ENCODE assay signal across 38 cellular contexts in the genomic region with DNA sequence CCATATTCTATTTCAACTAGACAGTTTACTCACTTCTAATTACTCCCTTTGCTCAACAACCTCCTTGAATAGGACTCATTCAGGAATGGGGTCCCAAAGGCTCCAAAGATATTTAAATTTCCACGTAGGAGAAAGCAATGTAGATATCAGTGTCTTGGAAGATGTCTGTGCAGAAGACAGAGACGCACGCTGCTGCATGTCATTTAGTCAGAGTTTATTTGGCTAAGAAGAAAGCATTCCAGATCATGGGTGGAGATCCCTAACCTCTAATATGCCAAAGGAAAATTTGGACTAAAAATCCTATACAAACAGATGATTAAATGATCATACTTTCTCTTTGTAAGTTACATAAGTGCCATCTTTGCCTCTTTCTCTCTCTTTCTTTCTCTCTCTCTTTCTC. TPM values are rescaled to one million over a fixed set of nuclear protein-coding genes. Genes with fewer than 3 reads are reported as not detected.
"Had no signal": no experiment of that assay in that cellular context is flagged by ENCODE, and none has a peak within 500 bp of the region (broad histone marks: within the 10 kb centered on the region; RNA-seq: fewer than 3 reads in every experiment).

A gene with protein sequence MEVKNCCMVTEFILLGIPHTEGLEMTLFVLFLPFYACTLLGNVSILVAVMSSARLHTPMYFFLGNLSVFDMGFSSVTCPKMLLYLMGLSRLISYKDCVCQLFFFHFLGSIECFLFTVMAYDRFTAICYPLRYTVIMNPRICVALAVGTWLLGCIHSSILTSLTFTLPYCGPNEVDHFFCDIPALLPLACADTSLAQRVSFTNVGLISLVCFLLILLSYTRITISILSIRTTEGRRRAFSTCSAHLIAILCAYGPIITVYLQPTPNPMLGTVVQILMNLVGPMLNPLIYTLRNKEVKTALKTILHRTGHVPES (plus strand): TSS at position 301 of the 400 bp plus-strand sequence. CDS start 1,925 bp downstream, outside the sequence.

- H3K27me3 ChIP-seq: cardiac muscle cell had no signal

- DNase-seq: activated B cell treated with CpG ODN at 0.5 μM for 24 hours; activated CD4-positive, alpha-beta memory T cell treated with anti-CD3 and anti-CD28 coated beads for 36 hours; activated CD4-positive, alpha-beta T cell treated with anti-CD3 and anti-CD28 coated beads for 4 hours; activated CD4-positive, alpha-beta T cell treated with anti-CD3 and anti-CD28 coated beads, Interleukin-2, amount 10 ng/mL, durations not matched to agents 24 days and 14 days; activated CD4-positive, alpha-beta T cell treated with anti-CD3 and anti-CD28 coated beads, Interleukin-2, amount 50 U/mL, for 1 hour; activated CD4-positive, alpha-beta T cell treated with anti-CD3 and anti-CD28 coated beads, Interleukin-2, amount 50 U/mL, for 4 hours; activated CD4-positive, CD25-positive, alpha-beta regulatory T cell treated with anti-CD3 and anti-CD28 coated beads, Interleukin-2, amount 50 U/mL, for 72 hours; activated CD8-positive, alpha-beta memory T cell treated with anti-CD3 and anti-CD28 coated beads, Interleukin-2, amount 50 U/mL, for 4 hours; activated CD8-positive, alpha-beta T cell treated with anti-CD3 and anti-CD28 coated beads for 36 hours; activated effector memory CD4-positive, alpha-beta T cell treated with anti-CD3 and anti-CD28 coated beads, Interleukin-2, amount 50 U/mL, for 16 hours; activated gamma-delta T cell treated with Interleukin-2 at 50 U/mL for 16 hours; activated naive CD4-positive, alpha-beta T cell; activated naive CD4-positive, alpha-beta T cell treated with anti-CD3 and anti-CD28 coated beads for 36 hours; activated naive CD4-positive, alpha-beta T cell treated with anti-CD3 and anti-CD28 coated beads, Interleukin-2, amount 50 U/mL, for 16 hours; activated naive CD8-positive, alpha-beta T cell treated with anti-CD3 and anti-CD28 coated beads for 36 hours; activated T-cell treated with anti-CD3 and anti-CD28 coated beads for 4 hours; activated T-cell treated with anti-CD3 and anti-CD28 coated beads, Interleukin-2, amount 50 U/mL, for 1 hour; activated T-cell treated with anti-CD3 and anti-CD28 coated beads, Interleukin-2, amount 50 U/mL, for 4 hours; activated T-cell treated with anti-CD3 and anti-CD28 coated beads, Interleukin-2, amount 50 U/mL, for 72 hours; adrenal gland; amniotic stem cell; aorta; caudate nucleus; SW 1271; T-helper 1 cell; T-helper 2 cell; T-helper 9 cell had no signal

- H3K27me3 Mint-ChIP-seq: brain had no signal

- H3K36me3 ChIP-seq: adrenal gland, cardiac muscle cell had no signal

- H3K4me3 ChIP-seq: adrenal gland, cardiac muscle cell had no signal

- H3K27ac ChIP-seq: adrenal gland, cardiac muscle cell, VCaP had no signal

- H3K36me3 Mint-ChIP-seq: activated CD4-positive, alpha-beta memory T cell treated with anti-CD3 and anti-CD28 coated beads for 36 hours; activated naive CD4-positive, alpha-beta T cell treated with anti-CD3 and anti-CD28 coated beads, Interleukin-2, amount 50 U/mL, for 72 hours; activated naive CD8-positive, alpha-beta T cell treated with anti-CD3 and anti-CD28 coated beads for 36 hours; brain had no signal

- H3K4me3 Mint-ChIP-seq: activated B cell treated with CpG ODN at 0.5 μM for 24 hours; activated CD4-positive, alpha-beta memory T cell treated with anti-CD3 and anti-CD28 coated beads for 36 hours; activated CD4-positive, alpha-beta T cell treated with anti-CD3 and anti-CD28 coated beads, Interleukin-2, amount 10 ng/mL, durations not matched to agents 24 days and 14 days; activated CD8-positive, alpha-beta T cell treated with anti-CD3 and anti-CD28 coated beads for 36 hours; activated naive CD4-positive, alpha-beta T cell treated with anti-CD3 and anti-CD28 coated beads for 36 hours; activated naive CD8-positive, alpha-beta T cell treated with anti-CD3 and anti-CD28 coated beads for 36 hours; activated T-cell treated with anti-CD3 and anti-CD28 coated beads, Interleukin-2, amount 50 U/mL, for 4 hours; activated T-cell treated with anti-CD3 and anti-CD28 coated beads, Interleukin-2, amount 50 U/mL, for 72 hours; activated T-helper 1 cell treated with anti-CD3 and anti-CD28 coated beads, Interleukin-12 subunit alpha, Interleukin-12 subunit beta, Interleukin-2, Interleukin-4 antibody, amounts not matched to agents 30 ng/mL and 10 ng/mL and 1 ng/mL, durations not matched to agents 14 hours and 24 hours and 36 hours; activated T-helper 17 cell treated with anti-CD3 and anti-CD28 coated beads, Interleukin-2, amount 50 U/mL, for 72 hours; brain; central memory CD8-positive, alpha-beta T cell; T-helper 1 cell treated with Interleukin-12 subunit alpha and Interleukin-12 subunit beta and Interleukin-4 antibody, amounts not matched to agents 30 μg/mL and 1 μg/mL, for 36 hours; T-helper 2 cell treated with Interferon-gamma antibody and Interleukin-4, amounts not matched to agents 5 μg/mL and 100 μg/mL, for 36 hours had no signal

- H3K9me3 Mint-ChIP-seq: activated B cell treated with CpG ODN at 0.5 μM for 24 hours; activated CD4-positive, alpha-beta memory T cell treated with anti-CD3 and anti-CD28 coated beads for 36 hours; activated CD4-positive, alpha-beta T cell treated with anti-CD3 and anti-CD28 coated beads, Interleukin-2, amount 10 ng/mL, durations not matched to agents 24 days and 14 days; activated CD8-positive, alpha-beta T cell treated with anti-CD3 and anti-CD28 coated beads for 36 hours; activated naive CD4-positive, alpha-beta T cell treated with anti-CD3 and anti-CD28 coated beads for 36 hours; activated naive CD4-positive, alpha-beta T cell treated with anti-CD3 and anti-CD28 coated beads, Interleukin-2, amount 50 U/mL, for 72 hours; activated naive CD8-positive, alpha-beta T cell treated with anti-CD3 and anti-CD28 coated beads for 36 hours; activated T-cell treated with anti-CD3 and anti-CD28 coated beads, Interleukin-2, amount 50 U/mL, for 4 hours; activated T-cell treated with anti-CD3 and anti-CD28 coated beads, Interleukin-2, amount 50 U/mL, for 72 hours; activated T-helper 1 cell treated with anti-CD3 and anti-CD28 coated beads, Interleukin-12 subunit alpha, Interleukin-12 subunit beta, Interleukin-2, Interleukin-4 antibody, amounts not matched to agents 30 ng/mL and 10 ng/mL and 1 ng/mL, durations not matched to agents 14 hours and 24 hours and 36 hours; activated T-helper 17 cell treated with anti-CD3 and anti-CD28 coated beads, Interleukin-2, amount 50 U/mL, for 72 hours; brain; central memory CD8-positive, alpha-beta T cell; T-helper 1 cell treated with Interleukin-12 subunit alpha and Interleukin-12 subunit beta and Interleukin-4 antibody, amounts not matched to agents 30 μg/mL and 1 μg/mL, for 36 hours; T-helper 2 cell treated with Interferon-gamma antibody and Interleukin-4, amounts not matched to agents 5 μg/mL and 100 μg/mL, for 36 hours had no signal

- H3K27ac Mint-ChIP-seq: activated B cell treated with CpG ODN at 0.5 μM for 24 hours; activated CD4-positive, alpha-beta memory T cell treated with anti-CD3 and anti-CD28 coated beads for 36 hours; activated CD4-positive, alpha-beta T cell treated with anti-CD3 and anti-CD28 coated beads, Interleukin-2, amount 10 ng/mL, durations not matched to agents 24 days and 14 days; activated CD8-positive, alpha-beta T cell treated with anti-CD3 and anti-CD28 coated beads for 36 hours; activated naive CD4-positive, alpha-beta T cell treated with anti-CD3 and anti-CD28 coated beads for 36 hours; activated naive CD4-positive, alpha-beta T cell treated with anti-CD3 and anti-CD28 coated beads, Interleukin-2, amount 50 U/mL, for 72 hours; activated naive CD8-positive, alpha-beta T cell treated with anti-CD3 and anti-CD28 coated beads for 36 hours; activated T-helper 1 cell treated with anti-CD3 and anti-CD28 coated beads, Interleukin-12 subunit alpha, Interleukin-12 subunit beta, Interleukin-2, Interleukin-4 antibody, amounts not matched to agents 30 ng/mL and 10 ng/mL and 1 ng/mL, durations not matched to agents 14 hours and 24 hours and 36 hours; activated T-helper 17 cell treated with anti-CD3 and anti-CD28 coated beads, Interleukin-2, amount 50 U/mL, for 72 hours; brain; T-helper 1 cell treated with Interleukin-12 subunit alpha and Interleukin-12 subunit beta and Interleukin-4 antibody, amounts not matched to agents 30 μg/mL and 1 μg/mL, for 36 hours; T-helper 2 cell treated with Interferon-gamma antibody and Interleukin-4, amounts not matched to agents 5 μg/mL and 100 μg/mL, for 36 hours had no signal

- H3K4me1 Mint-ChIP-seq: activated B cell treated with CpG ODN at 0.5 μM for 24 hours; activated CD4-positive, alpha-beta T cell treated with anti-CD3 and anti-CD28 coated beads, Interleukin-2, amount 10 ng/mL, durations not matched to agents 24 days and 14 days; activated naive CD8-positive, alpha-beta T cell treated with anti-CD3 and anti-CD28 coated beads for 36 hours; activated T-helper 17 cell treated with anti-CD3 and anti-CD28 coated beads, Interleukin-2, amount 50 U/mL, for 72 hours; brain; central memory CD8-positive, alpha-beta T cell had no signal

- ATAC-seq: activated CD8-positive, alpha-beta T cell treated with anti-CD3 and anti-CD28 coated beads for 36 hours; activated naive CD4-positive, alpha-beta T cell treated with anti-CD3 and anti-CD28 coated beads, Interleukin-2, amount 50 U/mL, for 72 hours; activated T-cell treated with anti-CD3 and anti-CD28 coated beads, Interleukin-2, amount 50 U/mL, for 4 hours; activated T-cell treated with anti-CD3 and anti-CD28 coated beads, Interleukin-2, amount 50 U/mL, for 72 hours; activated T-helper 17 cell treated with anti-CD3 and anti-CD28 coated beads, Interleukin-2, amount 50 U/mL, for 72 hours had no signal

- H3K4me1 ChIP-seq: adrenal gland had no signal

RNA-seq across cellular contexts. Expression of the gene that starts here (rescaled TPM):
- total RNA-seq: activated B cell treated with CpG ODN at 0.5 μM for 24 hours; activated CD4-positive, alpha-beta memory T cell treated with anti-CD3 and anti-CD28 coated beads for 36 hours; activated CD4-positive, alpha-beta T cell treated with anti-CD3 and anti-CD28 coated beads, Interleukin-2, amount 10 ng/mL, durations not matched to agents 24 days and 14 days; activated CD8-positive, alpha-beta memory T cell treated with anti-CD3 and anti-CD28 coated beads for 36 hours; activated CD8-positive, alpha-beta T cell treated with anti-CD3 and anti-CD28 coated beads for 36 hours; activated naive CD4-positive, alpha-beta T cell treated with anti-CD3 and anti-CD28 coated beads for 36 hours; activated naive CD4-positive, alpha-beta T cell treated with anti-CD3 and anti-CD28 coated beads, Interleukin-2, amount 50 U/mL, for 72 hours; activated naive CD8-positive, alpha-beta T cell treated with anti-CD3 and anti-CD28 coated beads for 36 hours; activated T-cell treated with anti-CD3 and anti-CD28 coated beads, Interleukin-2, amount 50 U/mL, for 4 hours; activated T-cell treated with anti-CD3 and anti-CD28 coated beads, Interleukin-2, amount 50 U/mL, for 72 hours; activated T-helper 1 cell treated with anti-CD3 and anti-CD28 coated beads, Interleukin-12 subunit alpha, Interleukin-12 subunit beta, Interleukin-2, Interleukin-4 antibody, amounts not matched to agents 30 ng/mL and 10 ng/mL and 1 ng/mL, durations not matched to agents 14 hours and 24 hours and 36 hours; activated T-helper 17 cell treated with anti-CD3 and anti-CD28 coated beads, Interleukin-2, amount 50 U/mL, for 72 hours; adrenal gland; aorta; bronchial epithelial cell; cardiac muscle cell had no signal
